Comparison of ENCODE assay signal across 35 cellular contexts in the genomic region with DNA sequence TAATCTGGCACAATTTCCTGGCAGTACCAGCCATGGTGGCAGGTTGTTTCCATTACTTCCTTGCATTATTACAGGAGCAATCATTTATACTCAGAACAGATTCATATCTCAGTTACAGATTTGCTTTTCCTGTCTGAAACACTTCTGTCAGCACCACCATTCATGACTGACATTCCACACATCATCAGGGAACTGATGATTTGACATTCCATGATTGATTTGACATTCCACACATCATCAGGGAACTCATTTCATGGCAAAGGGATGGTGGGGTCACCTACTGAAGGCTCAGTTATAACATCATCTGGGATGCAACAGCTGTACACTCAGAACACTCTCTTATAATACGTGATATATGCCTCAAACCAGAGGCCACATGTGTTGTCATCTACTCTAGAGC. TPM values are rescaled to one million over a fixed set of nuclear protein-coding genes. Genes with fewer than 3 reads are reported as not detected.
"Had no signal": no experiment of that assay in that cellular context is flagged by ENCODE, and none has a peak within 500 bp of the region (broad histone marks: within the 10 kb centered on the region; RNA-seq: fewer than 3 reads in every experiment).

No MANE protein-coding gene starts in this region.

- H3K27me3 ChIP-seq: adrenal gland, ascending aorta, body of pancreas, brain microvascular endothelial cell, breast epithelium, cardiac muscle cell had no signal

- H3K4me3 ChIP-seq: adrenal gland, ascending aorta, body of pancreas, breast epithelium, cardiac muscle cell had no signal

- H3K4me1 ChIP-seq: adrenal gland, ascending aorta, body of pancreas, breast epithelium had no signal

- DNase-seq: activated effector memory CD4-positive, alpha-beta T cell treated with anti-CD3 and anti-CD28 coated beads, Interleukin-2, amount 50 U/mL, for 16 hours; activated effector memory CD4-positive, alpha-beta T cell treated with Interleukin-2 at 50 U/mL for 16 hours; activated gamma-delta T cell; activated gamma-delta T cell treated with Interleukin-2 at 50 U/mL for 16 hours; activated naive CD4-positive, alpha-beta T cell; activated naive CD4-positive, alpha-beta T cell treated with anti-CD3 and anti-CD28 coated beads for 36 hours; activated naive CD4-positive, alpha-beta T cell treated with anti-CD3 and anti-CD28 coated beads, Interleukin-2, amount 10 ng/mL, durations not matched to agents 7 days and 5 days; activated naive CD4-positive, alpha-beta T cell treated with anti-CD3 and anti-CD28 coated beads, Interleukin-2, amount 50 U/mL, for 16 hours; activated naive CD4-positive, alpha-beta T cell treated with Interleukin-2 at 50 U/mL for 16 hours; activated naive CD8-positive, alpha-beta T cell treated with anti-CD3 and anti-CD28 coated beads for 36 hours; activated naive CD8-positive, alpha-beta T cell treated with anti-CD3 and anti-CD28 coated beads, Interleukin-2, amount 10 ng/mL, durations not matched to agents 7 days and 5 days; activated naive CD8-positive, alpha-beta T cell treated with anti-CD3 and anti-CD28 coated beads, Interleukin-2, amount 50 U/mL, for 24 hours; activated T-cell treated with anti-CD3 and anti-CD28 coated beads, Interleukin-2, amount 50 U/mL, for 24 hours; activated T-cell treated with anti-CD3 and anti-CD28 coated beads, Interleukin-2, amount 50 U/mL, for 4 hours; activated T-cell treated with anti-CD3 and anti-CD28 coated beads, Interleukin-2, amount 50 U/mL, for 48 hours; activated T-cell treated with anti-CD3 and anti-CD28 coated beads, Interleukin-2, amount 50 U/mL, for 72 hours; adrenal gland; amniotic stem cell; amygdala; anterior cingulate cortex; aorta; body of pancreas; brain microvascular endothelial cell; caudate nucleus; central memory CD4-positive, alpha-beta T cell; cerebellar nuclear complex had no signal

- H3K27ac ChIP-seq: adrenal gland, ascending aorta, body of pancreas, brain microvascular endothelial cell, breast epithelium, cardiac muscle cell had no signal

- H3K9me3 ChIP-seq: adrenal gland, body of pancreas had no signal

- H3K36me3 ChIP-seq: adrenal gland, ascending aorta, brain microvascular endothelial cell, breast epithelium, cardiac muscle cell had no signal

- ATAC-seq: activated naive CD4-positive, alpha-beta T cell treated with anti-CD3 and anti-CD28 coated beads, Interleukin-2, amount 50 U/mL, for 72 hours; activated naive CD8-positive, alpha-beta T cell treated with anti-CD3 and anti-CD28 coated beads, Interleukin-2, amount 50 U/mL, for 24 hours; activated T-cell treated with anti-CD3 and anti-CD28 coated beads, Interleukin-2, amount 50 U/mL, for 4 hours; activated T-cell treated with anti-CD3 and anti-CD28 coated beads, Interleukin-2, amount 50 U/mL, for 72 hours; activated T-helper 17 cell treated with anti-CD3 and anti-CD28 coated beads, Interleukin-2, amount 50 U/mL, for 72 hours; body of pancreas had no signal

RNA-seq across cellular contexts. Expression of a gene that starts 30.9 kb away (rescaled TPM):
- total RNA-seq: activated naive CD4-positive, alpha-beta T cell treated with anti-CD3 and anti-CD28 coated beads for 36 hours; activated naive CD4-positive, alpha-beta T cell treated with anti-CD3 and anti-CD28 coated beads, Interleukin-2, amount 50 U/mL, for 72 hours; activated naive CD8-positive, alpha-beta T cell treated with anti-CD3 and anti-CD28 coated beads for 36 hours; activated naive CD8-positive, alpha-beta T cell treated with anti-CD3 and anti-CD28 coated beads, Interleukin-2, amount 10 ng/mL, durations not matched to agents 7 days and 5 days; activated T-cell treated with anti-CD3 and anti-CD28 coated beads, Interleukin-2, amount 50 U/mL, for 4 hours; activated T-cell treated with anti-CD3 and anti-CD28 coated beads, Interleukin-2, amount 50 U/mL, for 72 hours; activated T-helper 1 cell treated with anti-CD3 and anti-CD28 coated beads, Interleukin-12 subunit alpha, Interleukin-12 subunit beta, Interleukin-2, Interleukin-4 antibody, amounts not matched to agents 30 ng/mL and 10 ng/mL and 1 ng/mL, durations not matched to agents 14 hours and 24 hours and 36 hours; activated T-helper 17 cell treated with anti-CD3 and anti-CD28 coated beads, Interleukin-2, amount 50 U/mL, for 72 hours; activated T-helper 2 cell treated with anti-CD3 and anti-CD28 coated beads, Interferon-gamma antibody, Interleukin-2, Interleukin-4, amounts not matched to agents 10 μg/mL and 5 μg/mL and 100 μg/mL, durations not matched to agents 14 hours and 24 hours and 36 hours; astrocyte; bronchial epithelial cell; cardiac muscle cell had no signal
- polyA plus RNA-seq: cardiac muscle cell had no signal
